13 cellular contexts compared by ENCODE assay signal in the genomic region with DNA sequence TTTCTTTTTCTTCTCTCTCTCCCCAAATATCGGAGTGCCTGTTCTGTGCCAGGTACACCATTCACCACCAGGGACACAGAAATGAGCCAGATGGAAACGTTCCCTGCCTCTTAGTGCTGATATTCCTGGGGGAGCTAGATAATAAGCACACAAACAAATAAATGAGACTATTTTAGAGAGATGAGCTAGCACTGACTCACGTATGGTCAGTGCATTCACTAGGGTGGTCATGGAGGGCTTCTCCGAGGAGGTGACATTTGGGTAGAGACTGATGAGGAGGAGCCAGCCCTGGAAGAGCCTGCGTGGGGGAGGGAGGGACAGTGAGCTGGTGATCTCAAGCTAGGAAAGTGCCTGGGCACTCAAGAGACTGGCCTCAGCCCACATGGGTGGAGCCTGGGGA.
"Had no signal": no experiment of that assay in that cellular context is flagged by ENCODE, and none has a peak within 500 bp of the region (broad histone marks: within the 10 kb centered on the region; RNA-seq: fewer than 3 reads in every experiment).

No MANE protein-coding gene starts in this region.

- H3K9me3 Mint-ChIP-seq: activated CD4-positive, alpha-beta T cell treated with anti-CD3 and anti-CD28 coated beads, Interleukin-2, amount 10 ng/mL, durations not matched to agents 24 days and 14 days; activated naive CD8-positive, alpha-beta T cell treated with anti-CD3 and anti-CD28 coated beads, Interleukin-2, amount 10 ng/mL, durations not matched to agents 7 days and 5 days; activated T-helper 1 cell treated with anti-CD3 and anti-CD28 coated beads, Interleukin-12 subunit alpha, Interleukin-12 subunit beta, Interleukin-2, Interleukin-4 antibody, amounts not matched to agents 30 ng/mL and 10 ng/mL and 1 ng/mL, durations not matched to agents 14 hours and 24 hours and 36 hours; stimulated activated effector memory CD8-positive, alpha-beta T cell treated with anti-CD3 and anti-CD28 coated beads, Interleukin-12 subunit alpha, Interleukin-12 subunit beta, amount 100 ng/mL, for 72 hours; T-helper 1 cell treated with Interleukin-12 subunit alpha and Interleukin-12 subunit beta and Interleukin-4 antibody, amounts not matched to agents 30 μg/mL and 1 μg/mL, for 36 hours had no signal

- H3K79me2 ChIP-seq: parathyroid adenoma had no signal

- H3K36me3 Mint-ChIP-seq: activated naive CD8-positive, alpha-beta T cell treated with anti-CD3 and anti-CD28 coated beads, Interleukin-2, amount 10 ng/mL, durations not matched to agents 7 days and 5 days; stimulated activated effector memory CD8-positive, alpha-beta T cell treated with anti-CD3 and anti-CD28 coated beads, Interleukin-12 subunit alpha, Interleukin-12 subunit beta, amount 100 ng/mL, for 72 hours had no signal

- H2AFZ ChIP-seq: parathyroid adenoma had no signal

- H3K4me1 Mint-ChIP-seq: activated B cell treated with CpG ODN at 0.5 μM for 24 hours; activated CD4-positive, alpha-beta T cell treated with anti-CD3 and anti-CD28 coated beads, Interleukin-2, amount 10 ng/mL, durations not matched to agents 24 days and 14 days; activated naive CD8-positive, alpha-beta T cell treated with anti-CD3 and anti-CD28 coated beads, Interleukin-2, amount 10 ng/mL, durations not matched to agents 7 days and 5 days; stimulated activated effector memory CD8-positive, alpha-beta T cell treated with anti-CD3 and anti-CD28 coated beads, Interleukin-12 subunit alpha, Interleukin-12 subunit beta, amount 100 ng/mL, for 72 hours had no signal

- H3K4me3 Mint-ChIP-seq: activated B cell treated with CpG ODN at 0.5 μM for 24 hours; activated CD4-positive, alpha-beta T cell treated with anti-CD3 and anti-CD28 coated beads, Interleukin-2, amount 10 ng/mL, durations not matched to agents 24 days and 14 days; activated naive CD8-positive, alpha-beta T cell treated with anti-CD3 and anti-CD28 coated beads, Interleukin-2, amount 10 ng/mL, durations not matched to agents 7 days and 5 days; activated T-helper 1 cell treated with anti-CD3 and anti-CD28 coated beads, Interleukin-12 subunit alpha, Interleukin-12 subunit beta, Interleukin-2, Interleukin-4 antibody, amounts not matched to agents 30 ng/mL and 10 ng/mL and 1 ng/mL, durations not matched to agents 14 hours and 24 hours and 36 hours; stimulated activated effector memory CD8-positive, alpha-beta T cell treated with anti-CD3 and anti-CD28 coated beads, Interleukin-12 subunit alpha, Interleukin-12 subunit beta, amount 100 ng/mL, for 72 hours; T-helper 1 cell treated with Interleukin-12 subunit alpha and Interleukin-12 subunit beta and Interleukin-4 antibody, amounts not matched to agents 30 μg/mL and 1 μg/mL, for 36 hours had no signal

- DNase-seq: activated B cell treated with CpG ODN at 0.5 μM for 24 hours; activated CD4-positive, alpha-beta T cell treated with anti-CD3 and anti-CD28 coated beads, Interleukin-2, amount 10 ng/mL, durations not matched to agents 24 days and 14 days; activated naive CD8-positive, alpha-beta T cell treated with anti-CD3 and anti-CD28 coated beads, Interleukin-2, amount 10 ng/mL, durations not matched to agents 7 days and 5 days; erythroblast; islet precursor cell; stimulated activated CD4-positive, alpha-beta T cell treated with anti-CD3 and anti-CD28 coated beads, Interleukin-12 subunit alpha, Interleukin-12 subunit beta, amount 100 ng/mL, for 4 hours had no signal

- FAIRE-seq: colon, TTC549 had no signal

- H3K27ac Mint-ChIP-seq: activated B cell treated with CpG ODN at 0.5 μM for 24 hours; activated CD4-positive, alpha-beta T cell treated with anti-CD3 and anti-CD28 coated beads, Interleukin-2, amount 10 ng/mL, durations not matched to agents 24 days and 14 days; activated naive CD8-positive, alpha-beta T cell treated with anti-CD3 and anti-CD28 coated beads, Interleukin-2, amount 10 ng/mL, durations not matched to agents 7 days and 5 days; activated T-helper 1 cell treated with anti-CD3 and anti-CD28 coated beads, Interleukin-12 subunit alpha, Interleukin-12 subunit beta, Interleukin-2, Interleukin-4 antibody, amounts not matched to agents 30 ng/mL and 10 ng/mL and 1 ng/mL, durations not matched to agents 14 hours and 24 hours and 36 hours; stimulated activated effector memory CD8-positive, alpha-beta T cell treated with anti-CD3 and anti-CD28 coated beads, Interleukin-12 subunit alpha, Interleukin-12 subunit beta, amount 100 ng/mL, for 72 hours; T-helper 1 cell treated with Interleukin-12 subunit alpha and Interleukin-12 subunit beta and Interleukin-4 antibody, amounts not matched to agents 30 μg/mL and 1 μg/mL, for 36 hours had no signal

- H3K4me1 ChIP-seq: parathyroid adenoma had no signal

- H3K4me3 ChIP-seq: lung had no signal

- H3K9ac ChIP-seq: parathyroid adenoma had no signal

- H3K27ac ChIP-seq: parathyroid adenoma had no signal
